In genomic region chr21:39313457-39314154, GRCh38 we compare ENCODE assay signal across 8 cellular contexts. TPM values are rescaled to one million over a fixed set of nuclear protein-coding genes. Genes with fewer than 3 reads are reported as not detected.
DNase-seq lines count a peak whose midpoint lies in the region; ATAC-seq lines count a peak whose summit lies in the region.

BRWD1 (minus strand) TSS chr21:39313632; CDS start chr21:39313491, 141 bp downstream.

- ATAC-seq in GM19468 (IDR thresholded peaks at IDR 0.05; ENCODE audit: extremely low read depth, unreplicated experiment) (peak; percentile 12), esophagus mucosa (peak; percentile 85)

- H3K36me3 ChIP-seq in muscle layer of duodenum (ENCODE audit: control insufficient read depth in 1 of 2, insufficient read depth in 2 of 2, low read length in 2 of 2) = peaks cover 2 to 4% of the 10 kb centered on the region in 2 donors

- H3K4me1 ChIP-seq in muscle layer of duodenum (ENCODE audit: control insufficient read depth in 1 of 2, insufficient read depth in 2 of 2, low read length in 2 of 2) = peaks cover 0 to 12% of the 10 kb centered on the region in 2 donors

- H3K27me3 ChIP-seq in muscle layer of duodenum (ENCODE audit: low read depth, low read length) = no peaks in the 10 kb centered on the region

- peak within 1 kb of the TSS; percentile 79 to 80 for H3K4me3 ChIP-seq in muscle layer of duodenum (ENCODE audit: low read depth in 1 of 2, low read length in 2 of 2)

- H3K27ac ChIP-seq in muscle layer of duodenum (ENCODE audit: low read length) = peak within 1 kb of the TSS; percentile 86

- no peaks in the 10 kb centered on the region for H3K9me3 ChIP-seq in muscle layer of duodenum (ENCODE audit: control insufficient read depth in 1 of 2, low read length in 2 of 2)

- peak; percentile 87 for DNase-seq in COR-L47 (lab: John Stamatoyannopoulos, UW)
- DNase-seq in HUDEP-2 (lab: John Stamatoyannopoulos, UW; ENCODE audit: unreplicated experiment in 76 of 76) = peak in 73 of 76 experiments; percentile 33 to 98 (median 79)
- DNase-seq in OCI-M2 (lab: John Stamatoyannopoulos, UW; ENCODE audit: unreplicated experiment) = peak; percentile 90
- peak; percentile 85 for DNase-seq in activated T-cell treated with anti-CD3 and anti-CD28 coated beads, Interleukin-2, amount 50 U/mL, for 1 hour
- DNase-seq in stimulated activated CD8-positive, alpha-beta memory T cell treated with anti-CD3 and anti-CD28 coated beads, Interleukin-7, amount 100 ng/mL, for 4 hours (ENCODE audit: low read depth in 2 of 2) = peak; percentile 46 to 75

RNA-seq across cellular contexts. Expression of gene BRWD1, which starts in this region (rescaled TPM):
- total RNA-seq in esophagus mucosa = 20.5 TPM

Comparison
In these comparisons a context has a peak if more than half of its experiments do, and no peak if none do; other contexts are left out.
1. Peak in every context shown above with its lines: DNase-seq, ATAC-seq, H3K4me3 ChIP-seq and H3K27ac ChIP-seq.